Comparison of ENCODE assay signal across 8 cellular contexts in genomic region chr11:16613401-16614381, GRCh38.
DNase-seq lines count a peak whose midpoint lies in the region; ATAC-seq and TF ChIP-seq lines count a peak whose summit lies in the region.

No MANE protein-coding gene starts in this region.

- peaks cover 12% of the 10 kb centered on the region for H3K4me1 Mint-ChIP-seq in Calu3 (ENCODE audit: low read depth, unreplicated experiment)

- H3K27ac Mint-ChIP-seq in Calu3 (ENCODE audit: unreplicated experiment): no peak overlapping the region

- H3K4me3 Mint-ChIP-seq in Calu3 (ENCODE audit: low read depth, unreplicated experiment): peak overlapping the region; percentile 86

- DNase-seq in Calu3 (peak; percentile 89), HL-60 (ENCODE audit: low read depth in 1 of 2, low spot score in 1 of 2) (peak; percentile 45 to 79), NCI-H774 (lab: John Stamatoyannopoulos, UW) (peak; percentile 90), erythroblast (lab: John Stamatoyannopoulos, UW) (peak; percentile 79 to 89), mucosa of descending colon (peak; percentile 78 to 91 (median 90))
- peak; percentile 28 for DNase-seq in activated CD8-positive, alpha-beta memory T cell treated with anti-CD3 and anti-CD28 coated beads, Interleukin-2, amount 50 U/mL, for 24 hours (ENCODE audit: extremely low read depth)
- peak; percentile 34 to 56 for DNase-seq in stimulated activated CD8-positive, alpha-beta memory T cell treated with anti-CD3 and anti-CD28 coated beads, Interleukin-7, amount 100 ng/mL, for 48 hours (ENCODE audit: extremely low read depth in 1 of 2, low read depth in 1 of 2)

- H3K4me3 ChIP-seq in HL-60 (replicated peaks; ENCODE audit: insufficient read depth, low read length) (peak overlapping the region; percentile 17), mucosa of descending colon (no peak overlapping the region)

- TF ChIP-seq CTCF in Calu3 (IDR thresholded peaks at IDR 0.05; ENCODE audit: unreplicated experiment) (peak; percentile 80), HL-60 (IDR thresholded peaks at IDR 0.05; ENCODE audit: insufficient read depth, low read length) (peak; percentile 75), mucosa of descending colon (IDR thresholded peaks at IDR 0.05) (peak; percentile 85)

- no peaks in the 10 kb centered on the region for H3K36me3 ChIP-seq in mucosa of descending colon (ENCODE audit: low read depth)

- H3K27me3 ChIP-seq in HL-60 (ENCODE audit: insufficient read depth, poor library complexity, severe bottlenecking): peaks cover 72% of the 10 kb centered on the region

- no peak overlapping the region for H3K27ac ChIP-seq in HL-60 (replicated peaks)

- intact Hi-C loops in Calu3 (cut with micrococcal nuclease; ENCODE audit: unreplicated experiment): loop anchor here (2.0 to 10.0 kb wide), 3 partner anchors 761 to 1286 kb away; no protein-coding TSS in a partner anchor
- intact Hi-C loops in mucosa of descending colon (cut with DNase I, micrococcal nuclease): no loop called here

- no peak for TF ChIP-seq POLR2A in erythroblast (IDR thresholded peaks at IDR 0.05; ENCODE audit: low read length)

- peaks cover 28% of the 10 kb centered on the region for H3K27me3 Mint-ChIP-seq in Calu3 (ENCODE audit: unreplicated experiment)

- H3K4me1 ChIP-seq in mucosa of descending colon (ENCODE audit: low read depth): peaks cover 18% of the 10 kb centered on the region

- ATAC-seq in GM21367 (IDR thresholded peaks at IDR 0.05; ENCODE audit: unreplicated experiment) (peak; percentile 100), mucosa of descending colon (peak; percentile 98)

- BruUV-seq in Calu3 (replicated peaks; lab: Mats Ljungman, UMichigan): no TSS peak

- peaks cover 18% of the 10 kb centered on the region for H3K36me3 Mint-ChIP-seq in Calu3 (ENCODE audit: insufficient read depth, unreplicated experiment)

- CTCF ChIA-PET in Calu3 (lab: Charles Lee): interaction anchor here (0.6 to 2.1 kb wide), 22 partner anchors 9 to 1286 kb away, joined by 3 to 20 read pairs (median 4); no protein-coding TSS in a partner anchor

- no peaks in the 10 kb centered on the region for H3K9me3 ChIP-seq in mucosa of descending colon

- no peaks in the 10 kb centered on the region for H3K9me3 Mint-ChIP-seq in Calu3 (ENCODE audit: low read depth, unreplicated experiment)

Comparison
In these comparisons a context has a peak if more than half of its experiments do, and no peak if none do; other contexts are left out.
1. DNase-seq: peak in every context shown above with its lines; median percentile 90 in NCI-H774; 90 in mucosa of descending colon; 89 in Calu3; 84 in erythroblast; 62 in HL-60; 45 in stimulated activated CD8-positive, alpha-beta memory T cell treated with anti-CD3 and anti-CD28 coated beads, Interleukin-7, amount 100 ng/mL, for 48 hours; 28 in activated CD8-positive, alpha-beta memory T cell treated with anti-CD3 and anti-CD28 coated beads, Interleukin-2, amount 50 U/mL, for 24 hours.